Comparison of ENCODE assay signal across 8 cellular contexts in genomic region chr3:158802399-158803023, GRCh38. TPM values are rescaled to one million over a fixed set of nuclear protein-coding genes. Genes with fewer than 3 reads are reported as not detected.
DNase-seq lines count a peak whose midpoint lies in the region; ATAC-seq and TF ChIP-seq lines count a peak whose summit lies in the region.

No MANE protein-coding gene starts in this region.

- H4K20me1 ChIP-seq in GM23338 (replicated peaks; ENCODE audit: insufficient read depth): no peaks in the 10 kb centered on the region

- no peaks in the 10 kb centered on the region for H3F3A ChIP-seq in GM23338 (replicated peaks; ENCODE audit: low read depth)

- peak; percentile 4 to 11 for ATAC-seq in activated CD4-positive, CD25-positive, alpha-beta regulatory T cell treated with anti-CD3 and anti-CD28 coated beads, Interleukin-2, amount 50 U/mL, for 24 hours
- ATAC-seq in GM23338 (peak; percentile 25), right cardiac atrium (peak in 1 of 2 donors; percentile 39), gastrocnemius medialis (peak in 1 of 2 donors; percentile 14)
- peak; percentile 4 to 32 for ATAC-seq in activated naive CD4-positive, alpha-beta T cell treated with anti-CD3 and anti-CD28 coated beads, Interleukin-2, amount 50 U/mL, for 72 hours

- no peaks in the 10 kb centered on the region for H3K9me3 ChIP-seq in right cardiac atrium (ENCODE audit: control insufficient read depth, low read length)
- no peaks in the 10 kb centered on the region for H3K9me3 ChIP-seq in gastrocnemius medialis

- TF ChIP-seq CTCF in GM23338 (conservative IDR thresholded peaks at IDR 0.05; ENCODE audit: low read depth in 2 of 2): no peak
- no peak for TF ChIP-seq CTCF in LNCaP clone FGC (IDR thresholded peaks at IDR 0.05; ENCODE audit: control insufficient read depth, extremely low read depth, insufficient read depth)
- TF ChIP-seq CTCF in gastrocnemius medialis (IDR thresholded peaks at IDR 0.05 in 4 of 5, conservative IDR thresholded peaks at IDR 0.05 in 1 of 5): no peak

- peaks cover 16% of the 10 kb centered on the region for H3K4me1 ChIP-seq in GM23338 (ENCODE audit: insufficient read depth)
- H3K4me1 ChIP-seq in right cardiac atrium (ENCODE audit: control insufficient read depth, insufficient read depth, low read length): no peaks in the 10 kb centered on the region
- peaks cover 16 to 30% of the 10 kb centered on the region in 2 donors for H3K4me1 ChIP-seq in gastrocnemius medialis

- intact Hi-C loops in right cardiac atrium (cut with DNase I): no loop called here
- intact Hi-C loops in gastrocnemius medialis (cut with DNase I; ENCODE audit: low total_unique reads): loop anchor here (5.0 to 10.0 kb wide), 3 partner anchors 160 to 1595 kb away; partner anchors contain the start of genes GFM1, IFT80, MLF1 and SMC4

- H3K27me3 ChIP-seq in GM23338 (ENCODE audit: insufficient read depth) (peaks cover 42% of the 10 kb centered on the region), right cardiac atrium (ENCODE audit: control insufficient read depth, insufficient read depth) (no peaks in the 10 kb centered on the region), gastrocnemius medialis (no peaks in the 10 kb centered on the region)

- WGBS in right cardiac atrium: 21% methylated on average over 23 of the region's 23 CpGs

- H3K27ac ChIP-seq in GM23338 (ENCODE audit: low read depth): no peak overlapping the region
- peak overlapping the region; percentile 54 for H3K27ac ChIP-seq in right cardiac atrium (ENCODE audit: low read length)
- peak overlapping the region; percentile 80 to 95 (median 86) for H3K27ac ChIP-seq in gastrocnemius medialis

- peak overlapping the region; percentile 86 for H3K4me3 Mint-ChIP-seq in GM23338

- peak overlapping the region; percentile 99 for H2AFZ ChIP-seq in GM23338

- H3K36me3 ChIP-seq in GM23338 (ENCODE audit: insufficient read depth) (no peaks in the 10 kb centered on the region), gastrocnemius medialis (peaks cover 0 to 6% of the 10 kb centered on the region in 2 donors)

- H3K27ac Mint-ChIP-seq in GM23338: no peak overlapping the region
- peak overlapping the region; percentile 24 to 94 for H3K27ac Mint-ChIP-seq in activated naive CD4-positive, alpha-beta T cell treated with anti-CD3 and anti-CD28 coated beads, Interleukin-2, amount 50 U/mL, for 72 hours

- H3K4me3 ChIP-seq in GM23338: peak overlapping the region; percentile 88
- peak overlapping the region; percentile 92 for H3K4me3 ChIP-seq in LNCaP clone FGC (ENCODE audit: low read depth, low read length)
- H3K4me3 ChIP-seq in right cardiac atrium (ENCODE audit: low read length): peak overlapping the region; percentile 69
- peak overlapping the region; percentile 68 to 99 (median 92) for H3K4me3 ChIP-seq in gastrocnemius medialis

- H3K27me3 Mint-ChIP-seq in GM23338 (ENCODE audit: insufficient read depth, low read depth, poor library complexity): peaks cover 22% of the 10 kb centered on the region

- H3K9me2 ChIP-seq in GM23338 (ENCODE audit: insufficient read depth): no peaks in the 10 kb centered on the region

- no peaks in the 10 kb centered on the region for H3K79me2 ChIP-seq in GM23338 (replicated peaks; ENCODE audit: insufficient read depth)

- peak overlapping the region; percentile 98 for H3K4me2 ChIP-seq in GM23338

- no peak for TF ChIP-seq POLR2A in gastrocnemius medialis (IDR thresholded peaks at IDR 0.05)

- in situ Hi-C loops in gastrocnemius medialis (cut with MboI; ENCODE audit: low sequenced_read_pairs in 4 of 4): no loop called here

- no peaks in the 10 kb centered on the region for H3K9me3 Mint-ChIP-seq in GM23338
- no peaks in the 10 kb centered on the region for H3K9me3 Mint-ChIP-seq in activated naive CD4-positive, alpha-beta T cell treated with anti-CD3 and anti-CD28 coated beads, Interleukin-2, amount 50 U/mL, for 72 hours

- DNase-seq in activated CD4-positive, CD25-positive, alpha-beta regulatory T cell treated with anti-CD3 and anti-CD28 coated beads, Interleukin-2, amount 50 U/mL, for 72 hours: no peak
- DNase-seq in GM23338 (ENCODE audit: low spot score): no peak
- no peak for DNase-seq in LNCaP clone FGC (ENCODE audit: low read depth)
- no peak for DNase-seq in activated naive CD4-positive, alpha-beta T cell treated with anti-CD3 and anti-CD28 coated beads, Interleukin-2, amount 50 U/mL, for 72 hours (ENCODE audit: low spot score in 2 of 2)
- DNase-seq in right cardiac atrium: no peak
- peak in 1 of 2 donors; percentile 13 for DNase-seq in gastrocnemius medialis
- no peak for DNase-seq in NCI-H128 (lab: John Stamatoyannopoulos, UW; ENCODE audit: unreplicated experiment)

- peaks cover 8% of the 10 kb centered on the region; the same call in 2 of the 3 replicates for H3K4me1 Mint-ChIP-seq in GM23338

- no peaks in the 10 kb centered on the region for H3K36me3 Mint-ChIP-seq in GM23338 (ENCODE audit: low read depth)
- peaks cover 0 to 9% of the 10 kb centered on the region in 2 donors for H3K36me3 Mint-ChIP-seq in activated naive CD4-positive, alpha-beta T cell treated with anti-CD3 and anti-CD28 coated beads, Interleukin-2, amount 50 U/mL, for 72 hours

TF ChIP-seq in GM23338, 12 proteins besides CTCF, POLR2A, EP300 and RAD21:
- TF ChIP-seq CREB1 (CRISPR knock-in tag; IDR thresholded peaks at IDR 0.05; ENCODE audit: low read depth): no peak
- no peak for TF ChIP-seq ETS1 (IDR thresholded peaks at IDR 0.05)
- no peak for TF ChIP-seq ZNF462 (CRISPR knock-in tag; IDR thresholded peaks at IDR 0.05)
TF ChIP-seq in GM23338: peak in this region for 0.

RNA-seq across cellular contexts. Expression of gene MFSD1, which starts 0.7 kb away (rescaled TPM):
- total RNA-seq in GM23338 (2014; rRNA removed; shearing (Covaris generic)): 16.9 and 28.4 TPM in 2 replicates
- polyA plus RNA-seq in GM23338 (2016; fragmentation: Nextera tagmentation; extraction: Ambion mirVana) (3.3 and 4.3 TPM in 2 replicates), right cardiac atrium (21.9 TPM)
- 10 to 100 TPM; 17.6 to 21.8 TPM for total RNA-seq in activated naive CD4-positive, alpha-beta T cell treated with anti-CD3 and anti-CD28 coated beads, Interleukin-2, amount 50 U/mL, for 72 hours
- total RNA-seq in right cardiac atrium (10 to 100 TPM; 33.7 to 50.8 (median 35.5) TPM), gastrocnemius medialis (10 to 100 TPM; 18.6 to 33.5 (median 25.2) TPM)
